ENCODE assay signal across 16 cellular contexts in the genomic region with DNA sequence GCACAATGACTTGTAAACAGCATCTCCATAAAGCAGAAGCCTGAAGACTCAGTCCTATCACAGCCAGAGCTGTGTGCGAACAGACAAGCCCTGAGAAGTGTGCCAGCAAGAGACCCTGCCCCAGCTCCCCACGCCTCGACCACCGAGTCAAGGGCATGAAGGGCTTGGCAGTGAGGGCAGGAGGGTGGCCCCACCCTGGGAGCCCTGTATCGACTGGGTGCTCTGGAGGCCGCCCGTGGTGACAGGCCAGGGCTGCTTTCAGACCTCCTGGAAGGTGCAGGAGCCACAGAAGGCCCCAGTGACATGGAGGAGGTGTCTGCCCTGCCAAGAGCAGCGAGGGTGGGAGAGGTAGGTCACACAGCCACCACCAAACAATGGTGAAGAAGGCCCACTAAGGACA.
DNase-seq lines count a peak whose midpoint lies in the region; ATAC-seq and TF ChIP-seq lines count a peak whose summit lies in the region.
"Had no signal": no experiment of that assay in that cellular context is flagged by ENCODE, and none has a peak within 500 bp of the region (broad histone marks: within the 10 kb centered on the region; RNA-seq: fewer than 3 reads in every experiment).

No MANE protein-coding gene starts in this region.

- POLR2A ChIA-PET in Caco-2 (lab: Charles Lee) = no interaction called here
- POLR2A ChIA-PET in MCF 10A (lab: Yijun Ruan, JAX) = interaction anchor here (0.7 kb wide), 1 partner anchor 115 kb away, joined by 4 read pairs; no protein-coding TSS in a partner anchor

- 0 out of 2 replicates have a peak, but pooled peaks cover 1% of the 10 kb centered on the region for H3K36me3 ChIP-seq in Caco-2 (ENCODE audit: control insufficient read depth, insufficient read depth, low read length)
- H3K36me3 ChIP-seq: esophagus muscularis mucosa had no signal

- peak overlapping the region; percentile 57 for H3K4me3 Mint-ChIP-seq in T-helper 2 cell treated with Interferon-gamma antibody and Interleukin-4, amounts not matched to agents 5 μg/mL and 100 μg/mL, for 36 hours
- H3K4me3 Mint-ChIP-seq in Caco-2 (ENCODE audit: unreplicated experiment) = no peak overlapping the region
- H3K4me3 Mint-ChIP-seq in brain = peak overlapping the region in 2 of 5 experiments; percentile 37 to 42
- peak overlapping the region; percentile 58 for H3K4me3 Mint-ChIP-seq in natural killer cell
- H3K4me3 Mint-ChIP-seq in MCF 10A (ENCODE audit: unreplicated experiment) = no peak overlapping the region

- TF ChIP-seq CTCF in Caco-2 (IDR thresholded peaks at IDR 0.05; ENCODE audit: insufficient read depth in 1 of 2, low read depth in 1 of 2, low read length in 1 of 2, severe bottlenecking in 1 of 2, unreplicated experiment in 1 of 2) (no peak), brain (conservative IDR thresholded peaks at IDR 0.05) (no peak), natural killer cell (IDR thresholded peaks at IDR 0.05) (no peak), MCF 10A (IDR thresholded peaks at IDR 0.05; ENCODE audit: unreplicated experiment) (no peak)

- peaks cover 11% of the 10 kb centered on the region for H3K36me3 Mint-ChIP-seq in T-helper 2 cell treated with Interferon-gamma antibody and Interleukin-4, amounts not matched to agents 5 μg/mL and 100 μg/mL, for 36 hours (ENCODE audit: low read depth)
- H3K36me3 Mint-ChIP-seq in Caco-2 (ENCODE audit: insufficient read depth, unreplicated experiment) (peaks cover 88% of the 10 kb centered on the region), brain (peaks cover 37% of the 10 kb centered on the region), natural killer cell (no peaks in the 10 kb centered on the region), MCF 10A (ENCODE audit: insufficient read depth, unreplicated experiment) (peaks cover 59% of the 10 kb centered on the region)

- no peak for DNase-seq in T-helper 2 cell treated with Interferon-gamma antibody and Interleukin-4, amounts not matched to agents 5 μg/mL and 100 μg/mL, for 36 hours (ENCODE audit: low spot score)
- DNase-seq in T-helper 2 cell (no peak), Caco-2 (no peak), natural killer cell (no peak), MCF 10A (ENCODE audit: unreplicated experiment) (no peak)
- DNase-seq: activated gamma-delta T cell, NCI-H1417, NCI-H774, PC-9, upper lobe of left lung had no signal

- H3K27me3 Mint-ChIP-seq in T-helper 2 cell treated with Interferon-gamma antibody and Interleukin-4, amounts not matched to agents 5 μg/mL and 100 μg/mL, for 36 hours (ENCODE audit: low read depth) = no peaks in the 10 kb centered on the region
- H3K27me3 Mint-ChIP-seq in Caco-2 (ENCODE audit: insufficient read depth, unreplicated experiment) (no peaks in the 10 kb centered on the region), brain (no peaks in the 10 kb centered on the region), natural killer cell (ENCODE audit: low read depth in 2 of 2) (no peaks in the 10 kb centered on the region), MCF 10A (ENCODE audit: insufficient read depth, unreplicated experiment) (no peaks in the 10 kb centered on the region)

- no peak overlapping the region for H3K4me3 ChIP-seq in Caco-2 (ENCODE audit: low read depth, low read length)
- H3K4me3 ChIP-seq: esophagus muscularis mucosa, PC-9, psoas muscle, SK-N-MC, upper lobe of left lung had no signal

- CTCF ChIA-PET in Caco-2 (lab: Charles Lee) = no interaction called here
- CTCF ChIA-PET in MCF 10A (lab: Yijun Ruan, JAX) = no interaction called here

- no peaks in the 10 kb centered on the region for H3K27me3 ChIP-seq in Caco-2 (replicated peaks; ENCODE audit: control insufficient read depth, insufficient read depth, low read length)
- H3K27me3 ChIP-seq: esophagus muscularis mucosa, upper lobe of left lung had no signal

- H3K4me1 Mint-ChIP-seq in T-helper 2 cell treated with Interferon-gamma antibody and Interleukin-4, amounts not matched to agents 5 μg/mL and 100 μg/mL, for 36 hours (ENCODE audit: low read depth) = peaks cover 48% of the 10 kb centered on the region
- peaks cover 37% of the 10 kb centered on the region for H3K4me1 Mint-ChIP-seq in Caco-2 (ENCODE audit: low read depth, unreplicated experiment)
- H3K4me1 Mint-ChIP-seq in brain = peaks cover 67% of the 10 kb centered on the region
- peaks cover 67 to 70% of the 10 kb centered on the region in 2 donors for H3K4me1 Mint-ChIP-seq in natural killer cell
- peaks cover 27% of the 10 kb centered on the region for H3K4me1 Mint-ChIP-seq in MCF 10A (ENCODE audit: insufficient read depth, unreplicated experiment)

- intact Hi-C loops in Caco-2 (cut with micrococcal nuclease; ENCODE audit: unreplicated experiment) = no loop called here
- intact Hi-C loops in natural killer cell (cut with micrococcal nuclease) = no loop called here
- intact Hi-C loops in MCF 10A (cut with micrococcal nuclease) = no loop called here

- H3K27ac Mint-ChIP-seq in T-helper 2 cell treated with Interferon-gamma antibody and Interleukin-4, amounts not matched to agents 5 μg/mL and 100 μg/mL, for 36 hours = peak overlapping the region; percentile 27
- H3K27ac Mint-ChIP-seq in Caco-2 (ENCODE audit: unreplicated experiment) = peak overlapping the region; percentile 63
- H3K27ac Mint-ChIP-seq in brain = peak overlapping the region in 3 of 5 experiments; percentile 18 to 90 (median 84)
- peak overlapping the region; percentile 76 to 81 for H3K27ac Mint-ChIP-seq in natural killer cell
- no peak overlapping the region for H3K27ac Mint-ChIP-seq in MCF 10A (ENCODE audit: low read depth, unreplicated experiment)

- H3K4me1 ChIP-seq in Caco-2 = peaks cover 21% of the 10 kb centered on the region

- no peaks in the 10 kb centered on the region for H3K9me3 ChIP-seq in Caco-2
- H3K9me3 ChIP-seq: esophagus muscularis mucosa, psoas muscle, upper lobe of left lung had no signal

- H3K9me3 Mint-ChIP-seq in T-helper 2 cell treated with Interferon-gamma antibody and Interleukin-4, amounts not matched to agents 5 μg/mL and 100 μg/mL, for 36 hours = no peaks in the 10 kb centered on the region
- H3K9me3 Mint-ChIP-seq in Caco-2 (ENCODE audit: unreplicated experiment) (no peaks in the 10 kb centered on the region), brain (peaks cover 0 to 8% (median 4%) of the 10 kb centered on the region in 5 experiments), natural killer cell (no peaks in the 10 kb centered on the region), MCF 10A (ENCODE audit: unreplicated experiment) (no peaks in the 10 kb centered on the region)

- ATAC-seq in natural killer cell = peak in 1 of 3 donors; percentile 9
- ATAC-seq in HG03025 (IDR thresholded peaks at IDR 0.05; ENCODE audit: low FRiP score, unreplicated experiment) = no peak
- no peak for ATAC-seq in GM21576 (IDR thresholded peaks at IDR 0.05; ENCODE audit: unreplicated experiment)
- ATAC-seq: psoas muscle had no signal

- BruUV-seq in Caco-2 (replicated peaks; lab: Mats Ljungman, UMichigan) (no TSS peak), MCF 10A (replicated peaks; lab: Mats Ljungman, UMichigan) (no TSS peak)

Comparison
In these comparisons a context has a peak if more than half of its experiments do, and no peak if none do; other contexts are left out.
1. H3K4me3 Mint-ChIP-seq: peak in T-helper 2 cell treated with Interferon-gamma antibody and Interleukin-4, amounts not matched to agents 5 μg/mL and 100 μg/mL, for 36 hours (single experiment) and natural killer cell (single experiment); none in Caco-2 (single experiment) and MCF 10A (single experiment).